Comparison of ENCODE assay signal across 13 cellular contexts in genomic region chr17:76740329-76741118, GRCh38. TPM values are rescaled to one million over a fixed set of nuclear protein-coding genes. Genes with fewer than 3 reads are reported as not detected.
DNase-seq lines count a peak whose midpoint lies in the region; ATAC-seq and TF ChIP-seq lines count a peak whose summit lies in the region.
"Had no signal": no experiment of that assay in that cellular context is flagged by ENCODE, and none has a peak within 500 bp of the region (broad histone marks: within the 10 kb centered on the region; RNA-seq: fewer than 3 reads in every experiment).

No MANE protein-coding gene starts in this region.

- H3K4me1 Mint-ChIP-seq in osteocyte (ENCODE audit: unreplicated experiment) = peaks cover 29% of the 10 kb centered on the region

- no peaks in the 10 kb centered on the region for H3K9me3 Mint-ChIP-seq in osteocyte (ENCODE audit: unreplicated experiment)
- H3K9me3 Mint-ChIP-seq: activated naive CD8-positive, alpha-beta T cell treated with anti-CD3 and anti-CD28 coated beads, Interleukin-2, amount 50 U/mL, for 24 hours had no signal

- TF ChIP-seq CTCF in BE2C (IDR thresholded peaks at IDR 0.05; ENCODE audit: low read depth, low read length) = no peak
- TF ChIP-seq CTCF in esophagus squamous epithelium (IDR thresholded peaks at IDR 0.05) = no peak
- TF ChIP-seq CTCF in osteocyte (IDR thresholded peaks at IDR 0.05) = no peak

- no peaks in the 10 kb centered on the region for H3K27me3 Mint-ChIP-seq in osteocyte (ENCODE audit: unreplicated experiment)
- H3K27me3 Mint-ChIP-seq: activated naive CD8-positive, alpha-beta T cell treated with anti-CD3 and anti-CD28 coated beads, Interleukin-2, amount 50 U/mL, for 24 hours had no signal

- peak overlapping the region; percentile 12; the same call in 1 of the 2 replicates for H3K4me3 ChIP-seq in BE2C (ENCODE audit: low read depth, low read length)
- no peak overlapping the region for H3K4me3 ChIP-seq in esophagus squamous epithelium
- H3K4me3 ChIP-seq: GM23338, SJSA1 had no signal

- H3K4me1 ChIP-seq in BE2C (no peaks in the 10 kb centered on the region; the same call in 1 of the 2 replicates), esophagus squamous epithelium (peaks cover 6 to 35% (median 21%) of the 10 kb centered on the region in 3 donors)

- peak overlapping the region; percentile 38 for H3K27ac Mint-ChIP-seq in osteocyte (ENCODE audit: unreplicated experiment)
- H3K27ac Mint-ChIP-seq: activated naive CD8-positive, alpha-beta T cell treated with anti-CD3 and anti-CD28 coated beads, Interleukin-2, amount 50 U/mL, for 24 hours; GM23338 had no signal

- H3K36me3 ChIP-seq in BE2C = peaks cover 19% of the 10 kb centered on the region
- H3K36me3 ChIP-seq in esophagus squamous epithelium = peaks cover 0 to 48% (median 12%) of the 10 kb centered on the region in 3 donors

- TF ChIP-seq POLR2A in esophagus squamous epithelium (IDR thresholded peaks at IDR 0.05) = no peak
- no peak for TF ChIP-seq POLR2A in erythroblast (IDR thresholded peaks at IDR 0.05; ENCODE audit: low read length)

- no peak overlapping the region for H3K4me3 Mint-ChIP-seq in osteocyte (ENCODE audit: unreplicated experiment)
- H3K4me3 Mint-ChIP-seq: activated naive CD8-positive, alpha-beta T cell treated with anti-CD3 and anti-CD28 coated beads, Interleukin-2, amount 50 U/mL, for 24 hours; GM23338 had no signal

- no peaks in the 10 kb centered on the region for H3K9me3 ChIP-seq in BE2C
- H3K9me3 ChIP-seq in esophagus squamous epithelium = no peaks in the 10 kb centered on the region
- H3K9me3 ChIP-seq: left lung had no signal

- intact Hi-C loops in esophagus squamous epithelium (cut with DNase I) = no loop called here

- DNase-seq in BE2C = no peak
- peak; percentile 36 for DNase-seq in NCI-H2081 treated with DMSO at 0.1 percent for 48 hours (lab: John Stamatoyannopoulos, UW)
- no peak for DNase-seq in esophagus squamous epithelium (lab: John Stamatoyannopoulos, UW)
- DNase-seq in osteocyte (ENCODE audit: extremely low spot score, unreplicated experiment) = no peak
- DNase-seq in erythroblast (lab: John Stamatoyannopoulos, UW) = no peak
- DNase-seq in SKM-1 (lab: John Stamatoyannopoulos, UW; ENCODE audit: unreplicated experiment) = no peak
- DNase-seq in activated gamma-delta T cell (lab: John Stamatoyannopoulos, UW) = no peak
- DNase-seq: activated naive CD8-positive, alpha-beta T cell treated with anti-CD3 and anti-CD28 coated beads, Interleukin-2, amount 50 U/mL, for 24 hours; left lung; NCI-H526 treated with DMSO at 0.1 percent for 48 hours had no signal

- peaks cover 28% of the 10 kb centered on the region for H3K36me3 Mint-ChIP-seq in osteocyte (ENCODE audit: unreplicated experiment)

- ATAC-seq in HG03469 (IDR thresholded peaks at IDR 0.05; ENCODE audit: unreplicated experiment) = no peak
- ATAC-seq: activated naive CD8-positive, alpha-beta T cell treated with anti-CD3 and anti-CD28 coated beads, Interleukin-2, amount 50 U/mL, for 24 hours; GM23338; left lung had no signal

- H3K27me3 ChIP-seq in BE2C (no peaks in the 10 kb centered on the region), esophagus squamous epithelium (no peaks in the 10 kb centered on the region)
- H3K27me3 ChIP-seq: left lung, SJSA1 had no signal

- peak overlapping the region in 3 of 4 donors; percentile 24 to 99 (median 97) for H3K27ac ChIP-seq in esophagus squamous epithelium
- H3K27ac ChIP-seq: left lung, SJSA1 had no signal

- WGBS in esophagus squamous epithelium, 2 donors = 53 to 71% methylated on average over 5 of the region's 5 CpGs

RNA-seq across cellular contexts. Expression of gene MFSD11, which starts 2.6 kb away (rescaled TPM):
- 7.5 TPM for polyA plus RNA-seq in BE2C (2012; ENCODE audit: insufficient read depth, insufficient read length, low read depth)
- 10 to 100 TPM; 24.2 to 31.0 (median 28.1) TPM for total RNA-seq in esophagus squamous epithelium
- 33.0 and 34.7 TPM in 2 replicates for total RNA-seq in osteocyte

RNA-seq across cellular contexts. Expression of gene SRSF2, which starts 3.4 kb away (rescaled TPM):
- polyA plus RNA-seq in BE2C (2012; ENCODE audit: insufficient read depth, insufficient read length, low read depth) = 297 TPM
- total RNA-seq in esophagus squamous epithelium (100 to 1,000 TPM; 203 to 286 (median 233) TPM), osteocyte (137 and 145 TPM in 2 replicates)

RNA-seq across cellular contexts. Expression of gene METTL23, which starts 13.9 kb away (rescaled TPM):
- 18.0 TPM for polyA plus RNA-seq in BE2C (2012; ENCODE audit: insufficient read depth, insufficient read length, low read depth)
- total RNA-seq in esophagus squamous epithelium (10 to 100 TPM; 14.6 to 33.0 (median 24.7) TPM), osteocyte (35.7 and 36.3 TPM in 2 replicates)

RNA-seq across cellular contexts. Expression of gene JMJD6, which starts 14.1 kb away (rescaled TPM):
- polyA plus RNA-seq in BE2C (2012; ENCODE audit: insufficient read depth, insufficient read length, low read depth) = 93.3 TPM
- total RNA-seq in esophagus squamous epithelium (10 to 100 TPM; 13.0 to 17.2 (median 16.7) TPM), osteocyte (16.8 and 22.7 TPM in 2 replicates)

RNA-seq across cellular contexts. Expression of gene MXRA7, which starts 29.8 kb away (rescaled TPM):
- 240 TPM for polyA plus RNA-seq in BE2C (2012; ENCODE audit: insufficient read depth, insufficient read length, low read depth)
- 100 to 1,000 TPM in 1 of 4 donors, 10 to 100 TPM in 3; 11.0 to 116 (median 39.2) TPM for total RNA-seq in esophagus squamous epithelium
- total RNA-seq in osteocyte = 183 and 187 TPM in 2 replicates
